In the genomic region with DNA sequence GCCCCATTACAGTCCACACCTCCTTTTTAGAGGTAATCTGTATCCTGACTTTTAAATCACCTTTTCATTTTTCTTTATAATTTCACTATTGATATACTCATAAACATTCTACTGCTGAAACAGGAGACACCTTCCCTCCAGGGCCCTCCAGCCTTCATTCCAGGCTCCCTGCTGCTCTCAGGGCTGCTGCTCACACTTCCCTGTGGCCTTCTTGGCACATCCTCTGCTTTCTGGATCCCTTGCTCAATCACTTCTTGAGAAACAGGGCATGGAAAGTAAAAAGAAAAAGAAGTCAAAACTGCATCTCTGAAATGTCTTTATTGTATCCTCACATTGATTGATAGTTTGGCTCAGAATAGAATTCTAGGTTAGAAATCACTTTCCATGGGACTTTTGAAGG, we compare ENCODE assay signal across 20 cellular contexts. TPM values are rescaled to one million over a fixed set of nuclear protein-coding genes. Genes with fewer than 3 reads are reported as not detected.
DNase-seq lines count a peak whose midpoint lies in the region; ATAC-seq and TF ChIP-seq lines count a peak whose summit lies in the region.
"Had no signal": no experiment of that assay in that cellular context is flagged by ENCODE, and none has a peak within 500 bp of the region (broad histone marks: within the 10 kb centered on the region; RNA-seq: fewer than 3 reads in every experiment).

No MANE protein-coding gene starts in this region.

- H3K9me3 Mint-ChIP-seq in MCF 10A (ENCODE audit: unreplicated experiment), result no peaks in the 10 kb centered on the region
- H3K9me3 Mint-ChIP-seq: CD4-positive, alpha-beta memory T cell; IgD-negative memory B cell had no signal

- H3K79me1 ChIP-seq in mesendoderm (ENCODE audit: low read length), result no peaks in the 10 kb centered on the region

- H3K4me3 ChIP-seq in mammary epithelial cell (replicated peaks in 1 of 3; ENCODE audit: insufficient read depth in 1 of 3, low read depth in 2 of 3, low read length in 3 of 3), result no peak overlapping the region
- no peak overlapping the region for H3K4me3 ChIP-seq in choroid plexus epithelial cell (ENCODE audit: low read depth, low read length)
- H3K4me3 ChIP-seq in mesendoderm (ENCODE audit: low read length), result no peak overlapping the region

- H3K18ac ChIP-seq in mesendoderm (ENCODE audit: low read length), result no peak overlapping the region

- H2BK5ac ChIP-seq in mesendoderm (ENCODE audit: low read length), result no peak overlapping the region

- H3K4me1 ChIP-seq in mammary epithelial cell (ENCODE audit: insufficient read depth, low read length), result no peaks in the 10 kb centered on the region
- no peaks in the 10 kb centered on the region for H3K4me1 ChIP-seq in mesendoderm (ENCODE audit: control insufficient read depth, low read depth, low read length)

- intact Hi-C loops in MCF 10A (cut with micrococcal nuclease), result no loop called here
- intact Hi-C loops in mammary epithelial cell (cut with micrococcal nuclease), result no loop called here

- no peak overlapping the region for H4K5ac ChIP-seq in mesendoderm (ENCODE audit: low read length)

- H3K4me2 ChIP-seq in mammary epithelial cell (ENCODE audit: insufficient read depth, low read depth, low read length) (no peak overlapping the region), mesendoderm (ENCODE audit: low read length) (no peak overlapping the region)

- H3K4me3 Mint-ChIP-seq in MCF 10A (ENCODE audit: unreplicated experiment), result no peak overlapping the region
- H3K4me3 Mint-ChIP-seq: CD4-positive, alpha-beta memory T cell; H9; IgD-negative memory B cell had no signal

- POLR2A ChIA-PET in MCF 10A (lab: Yijun Ruan, JAX), result interaction anchor here (0.7 to 1.9 kb wide), 5 partner anchors 9 to 113 kb away, joined by 3 to 6 read pairs (median 4); a partner anchor contains a TSS

- no peak overlapping the region for H2AFZ ChIP-seq in mammary epithelial cell (ENCODE audit: low read depth, low read length)

- H3K27me3 ChIP-seq in mammary epithelial cell (ENCODE audit: insufficient read depth, low read length), result no peaks in the 10 kb centered on the region
- H3K27me3 ChIP-seq in mesendoderm (ENCODE audit: insufficient read depth, low read length, poor library complexity), result no peaks in the 10 kb centered on the region

- H3K4me1 Mint-ChIP-seq in MCF 10A (ENCODE audit: insufficient read depth, unreplicated experiment), result peaks cover 7% of the 10 kb centered on the region

- CTCF ChIA-PET in MCF 10A (lab: Yijun Ruan, JAX) (interaction anchor here (0.7 to 7.8 kb wide), 7 partner anchors 9 to 286 kb away, joined by 3 to 213 read pairs (median 5); a partner anchor contains a TSS), mammary epithelial cell (lab: Charles Lee; ENCODE audit: low non-redundant PET) (interaction anchor here (0.6 to 0.9 kb wide), 4 partner anchors 8 to 318 kb away, joined by 3 to 5 read pairs (median 4); no protein-coding TSS in a partner anchor)

- ATAC-seq in stimulated activated naive CD8-positive, alpha-beta T cell treated with anti-CD3 and anti-CD28 coated beads, Interleukin-15, Interleukin-2, amounts not matched to agents 100 U/mL and 50 U/mL, for 24 hours, result no peak
- ATAC-seq in HG02642 (IDR thresholded peaks at IDR 0.05; ENCODE audit: poor library complexity, unreplicated experiment), result no peak
- ATAC-seq in HG02870 (IDR thresholded peaks at IDR 0.05; ENCODE audit: unreplicated experiment), result no peak

- no peaks in the 10 kb centered on the region for H3K9me3 ChIP-seq in mammary epithelial cell (replicated peaks; ENCODE audit: insufficient read depth, low read length)

- no peak overlapping the region for H3K27ac Mint-ChIP-seq in MCF 10A (ENCODE audit: low read depth, unreplicated experiment)
- H3K27ac Mint-ChIP-seq: H9 had no signal

- H3K36me3 Mint-ChIP-seq in MCF 10A (ENCODE audit: insufficient read depth, unreplicated experiment), result no peaks in the 10 kb centered on the region
- H3K36me3 Mint-ChIP-seq: CD4-positive, alpha-beta memory T cell; IgD-negative memory B cell had no signal

- no peak overlapping the region for H3K27ac ChIP-seq in mammary epithelial cell (ENCODE audit: insufficient read depth, low read depth, low read length)
- H3K27ac ChIP-seq in mesendoderm (ENCODE audit: low read depth, low read length), result no peak overlapping the region
- peak overlapping the region; percentile 16 for H3K27ac ChIP-seq in substantia nigra (ENCODE audit: low read depth, low read length, poor library complexity, severe bottlenecking)
- H3K27ac ChIP-seq: 22Rv1 had no signal

- no peaks in the 10 kb centered on the region for H3K27me3 Mint-ChIP-seq in MCF 10A (ENCODE audit: insufficient read depth, unreplicated experiment)
- H3K27me3 Mint-ChIP-seq: IgD-negative memory B cell had no signal

- H2AK5ac ChIP-seq in mesendoderm (ENCODE audit: low read length), result no peak overlapping the region

- no peak overlapping the region for H3K23ac ChIP-seq in mesendoderm (ENCODE audit: low read length)

- no peaks in the 10 kb centered on the region for H4K20me1 ChIP-seq in mammary epithelial cell (ENCODE audit: insufficient read depth, low read length)

- no peak overlapping the region for H3K4ac ChIP-seq in mesendoderm (ENCODE audit: low read depth, low read length)

- dilution Hi-C loops in mammary epithelial cell (cut with HindIII; ENCODE audit: low sequenced_read_pairs), result no loop called here

- H3K9ac ChIP-seq in mammary epithelial cell (ENCODE audit: insufficient read depth, low read length) (no peak overlapping the region), mesendoderm (ENCODE audit: low read length) (no peak overlapping the region)

- no TSS peak for BruUV-seq in MCF 10A (replicated peaks; lab: Mats Ljungman, UMichigan)
- BruUV-seq in mammary epithelial cell (replicated peaks; lab: Mats Ljungman, UMichigan), result no TSS peak

- DNase-seq in MCF 10A (ENCODE audit: unreplicated experiment), result peak; percentile 40
- DNase-seq in mammary epithelial cell, result no peak
- DNase-seq in choroid plexus epithelial cell (ENCODE audit: low read depth), result peak; percentile 36
- DNase-seq in mesendoderm, result peak; percentile 20
- no peak for DNase-seq in substantia nigra (lab: John Stamatoyannopoulos, UW)
- DNase-seq in stimulated activated naive CD8-positive, alpha-beta T cell treated with anti-CD3 and anti-CD28 coated beads, Interleukin-15, Interleukin-2, amounts not matched to agents 100 U/mL and 50 U/mL, for 24 hours, result no peak
- DNase-seq: CD4-positive, alpha-beta memory T cell; NCI-H1930; NCI-H526 treated with DMSO at 0.1 percent for 48 hours had no signal

- in situ Hi-C loops in mammary epithelial cell (cut with MboI; ENCODE audit: low sequenced_read_pairs in 2 of 2), result loop anchor here in 1 of 2 donors (10.0 kb wide), 1 partner anchor 430 kb away; no protein-coding TSS in a partner anchor

- H2BK15ac ChIP-seq in mesendoderm (replicated peaks; ENCODE audit: low read depth), result no peak overlapping the region

- H3K79me2 ChIP-seq in mammary epithelial cell (ENCODE audit: insufficient read depth, low read length) (no peaks in the 10 kb centered on the region), mesendoderm (ENCODE audit: control insufficient read depth, insufficient read depth, low read length) (no peaks in the 10 kb centered on the region)

- no peaks in the 10 kb centered on the region for H3K36me3 ChIP-seq in mammary epithelial cell (ENCODE audit: insufficient read depth, low read length)
- H3K36me3 ChIP-seq in mesendoderm (ENCODE audit: control insufficient read depth, insufficient read depth, low read length), result no peaks in the 10 kb centered on the region

- no peak overlapping the region for H3K56ac ChIP-seq in mesendoderm (ENCODE audit: low read length)

- no peak overlapping the region for H2BK120ac ChIP-seq in mesendoderm (ENCODE audit: low read depth, low read length)

- TF ChIP-seq CTCF in MCF 10A (IDR thresholded peaks at IDR 0.05; ENCODE audit: unreplicated experiment) (no peak), mammary epithelial cell (conservative IDR thresholded peaks at IDR 0.05 in 1 of 2, IDR thresholded peaks at IDR 0.05 in 1 of 2; ENCODE audit: extremely low read depth in 1 of 2, insufficient read depth in 1 of 2, low read depth in 1 of 2, low read length in 2 of 2) (no peak), choroid plexus epithelial cell (conservative IDR thresholded peaks at IDR 0.05; ENCODE audit: low read depth, low read length) (no peak)

- H4K8ac ChIP-seq in mesendoderm (ENCODE audit: low read depth, low read length), result no peak overlapping the region

RNA-seq across cellular contexts. Expression of a gene that starts 19.3 kb away (rescaled TPM):
- not detected in 2 replicates for total RNA-seq in MCF 10A (2022)
- not detected for total RNA-seq in mammary epithelial cell
- polyA plus RNA-seq in mammary epithelial cell, result not detected
- polyA minus RNA-seq in mammary epithelial cell, result not detected
- polyA plus RNA-seq in mesendoderm (2013, experiment 1 of 2), result 1.8 TPM
- polyA plus RNA-seq in mesendoderm (2013, experiment 2 of 2), result 1.7 TPM
- total RNA-seq: Calu3; CD4-positive, alpha-beta memory T cell; HT1080; LHCN-M2; RPMI7951 had no signal
- polyA plus RNA-seq: AG04450, BJ, IgD-negative memory B cell had no signal

RNA-seq across cellular contexts. Expression of a gene that starts 31.6 kb away (rescaled TPM):
- 29.1 and 33.7 TPM in 2 replicates for total RNA-seq in MCF 10A (2022)
- total RNA-seq in mammary epithelial cell, result 10 to 100 TPM; 20.3 to 24.7 TPM
- polyA plus RNA-seq in mammary epithelial cell, result 6.6 TPM
- 8.6 TPM for polyA minus RNA-seq in mammary epithelial cell
- polyA plus RNA-seq in mesendoderm (2013, experiment 1 of 2), result 12.2 TPM
- 12.4 TPM for polyA plus RNA-seq in mesendoderm (2013, experiment 2 of 2)

Comparison
In these comparisons a context has a peak if more than half of its experiments do, and no peak if none do; other contexts are left out.
1. DNase-seq: peak in MCF 10A (single experiment), choroid plexus epithelial cell (single experiment) and mesendoderm (single experiment); none in mammary epithelial cell (single experiment), substantia nigra (0 of 49) and stimulated activated naive CD8-positive, alpha-beta T cell treated with anti-CD3 and anti-CD28 coated beads, Interleukin-15, Interleukin-2, amounts not matched to agents 100 U/mL and 50 U/mL, for 24 hours (single experiment).